In the genomic region with DNA sequence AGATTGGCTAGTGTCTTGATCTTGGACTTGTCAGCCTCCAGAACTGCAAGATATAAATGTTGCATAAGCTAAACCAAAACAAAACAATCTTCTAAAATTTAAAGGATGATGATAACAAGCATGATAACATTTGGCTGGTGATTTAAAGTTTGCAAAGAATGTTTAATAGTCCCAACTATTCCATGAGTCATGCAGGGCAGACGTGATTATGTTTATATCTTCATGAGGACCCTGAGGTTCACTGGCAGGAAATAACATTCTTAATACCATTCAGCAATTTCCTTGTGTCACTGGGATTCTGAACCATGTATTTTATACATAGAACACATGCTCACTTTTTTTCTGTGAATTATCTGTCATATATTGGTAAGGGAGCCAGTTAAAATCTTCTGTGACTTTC, we compare ENCODE assay signal across 29 cellular contexts.
DNase-seq lines count a peak whose midpoint lies in the region; ATAC-seq, FAIRE-seq and TF ChIP-seq lines count a peak whose summit lies in the region.
"Had no signal": no experiment of that assay in that cellular context is flagged by ENCODE, and none has a peak within 500 bp of the region (broad histone marks: within the 10 kb centered on the region; RNA-seq: fewer than 3 reads in every experiment).

No MANE protein-coding gene starts in this region.

- H3K36me3 Mint-ChIP-seq in activated T-helper 2 cell treated with anti-CD3 and anti-CD28 coated beads, Interferon-gamma antibody, Interleukin-2, Interleukin-4, amounts not matched to agents 10 μg/mL and 5 μg/mL and 100 μg/mL, durations not matched to agents 14 hours and 24 hours and 36 hours (ENCODE audit: low read depth) = no peaks in the 10 kb centered on the region
- H3K36me3 Mint-ChIP-seq in WTC11 = 0 out of 2 replicates have a peak, but pooled peaks cover 3% of the 10 kb centered on the region
- H3K36me3 Mint-ChIP-seq: CD8-positive, alpha-beta memory T cell; immature natural killer cell; neural progenitor cell had no signal

- no peak for TF ChIP-seq POLR2A in endothelial cell of umbilical vein (IDR thresholded peaks at IDR 0.05; ENCODE audit: low read depth, low read length)

- no TSS peak for BruUV-seq in endothelial cell of umbilical vein (replicated peaks; lab: Mats Ljungman, UMichigan)

- no peak overlapping the region for H3K4me3 ChIP-seq in SK-N-SH (ENCODE audit: low read depth in 2 of 2, low read length in 1 of 2)
- H3K4me3 ChIP-seq in endothelial cell of umbilical vein (replicated peaks in 1 of 3; ENCODE audit: insufficient read depth in 1 of 3, low read depth in 1 of 3, low read length in 3 of 3) = no peak overlapping the region
- H3K4me3 ChIP-seq in retinal pigment epithelial cell (ENCODE audit: low read length) = no peak overlapping the region
- H3K4me3 ChIP-seq: gastrocnemius medialis, HAP-1, neural progenitor cell, right lobe of liver, SJSA1, tibial nerve had no signal

- no peak for DNase-seq in SK-N-SH
- DNase-seq in NCI-H226 = peak; percentile 86
- peak; percentile 74 for DNase-seq in endothelial cell of umbilical vein (ENCODE audit: low read depth, low spot score)
- DNase-seq in retinal pigment epithelial cell (ENCODE audit: low read depth) = peak; percentile 68
- no peak for DNase-seq in activated T-helper 2 cell treated with anti-CD3 and anti-CD28 coated beads, Interferon-gamma antibody, Interleukin-2, Interleukin-4, amounts not matched to agents 10 μg/mL and 5 μg/mL and 100 μg/mL, durations not matched to agents 14 hours and 24 hours and 36 hours (ENCODE audit: low spot score)
- no peak for DNase-seq in WTC11 (ENCODE audit: low spot score)
- DNase-seq: activated CD4-positive, alpha-beta T cell treated with anti-CD3 and anti-CD28 coated beads for 1 hour; activated gamma-delta T cell; CD8-positive, alpha-beta memory T cell; DMS153; effector CD8-positive, alpha-beta T cell; gastrocnemius medialis; hypothalamus; immature natural killer cell; Karpas-422; mesendoderm; NCI-H1092; NCI-H2029; NCI-H345; right lobe of liver; stimulated activated CD4-positive, alpha-beta T cell treated with anti-CD3 and anti-CD28 coated beads, Interleukin-2, amount 100 ng/mL, for 48 hours had no signal

- TF ChIP-seq CTCF in SK-N-SH (IDR thresholded peaks at IDR 0.05) (no peak), endothelial cell of umbilical vein (IDR thresholded peaks at IDR 0.05; ENCODE audit: extremely low read depth in 1 of 2, insufficient read depth in 1 of 2, low read depth in 1 of 2, low read length in 2 of 2) (no peak), retinal pigment epithelial cell (conservative IDR thresholded peaks at IDR 0.05; ENCODE audit: low read depth, low read length) (no peak), WTC11 (IDR thresholded peaks at IDR 0.05) (no peak)

- ATAC-seq in SK-N-SH treated with all-trans-retinoic acid at 6 μM for 48 hours (no peak; the same call in 2 of the 3 replicates), GM21390 (IDR thresholded peaks at IDR 0.05; ENCODE audit: unreplicated experiment) (no peak), WTC11 (no peak)
- ATAC-seq: gastrocnemius medialis, left lobe of liver, right lobe of liver had no signal

- CTCF ChIA-PET in SK-N-SH (lab: Yijun Ruan, JAX) = no interaction called here
- CTCF ChIA-PET in endothelial cell of umbilical vein (lab: Charles Lee) = interaction anchor here (1.2 kb wide), 1 partner anchor 9 kb away, joined by 5 read pairs; no protein-coding TSS in a partner anchor
- CTCF ChIA-PET in WTC11 (lab: Charles Lee) = no interaction called here

- no peaks in the 10 kb centered on the region for H3K27me3 ChIP-seq in SK-N-SH (ENCODE audit: insufficient read depth)
- H3K27me3 ChIP-seq in endothelial cell of umbilical vein (ENCODE audit: control insufficient read depth in 2 of 2, insufficient read depth in 2 of 2, low read length in 2 of 2) = no peaks in the 10 kb centered on the region
- H3K27me3 ChIP-seq: gastrocnemius medialis, neural progenitor cell, right lobe of liver, SJSA1, tibial nerve had no signal

- H3K9me3 Mint-ChIP-seq in activated T-helper 2 cell treated with anti-CD3 and anti-CD28 coated beads, Interferon-gamma antibody, Interleukin-2, Interleukin-4, amounts not matched to agents 10 μg/mL and 5 μg/mL and 100 μg/mL, durations not matched to agents 14 hours and 24 hours and 36 hours = peaks cover 30% of the 10 kb centered on the region
- peaks cover 24% of the 10 kb centered on the region for H3K9me3 Mint-ChIP-seq in WTC11
- H3K9me3 Mint-ChIP-seq: neural progenitor cell had no signal

- H3K9me2 ChIP-seq in SK-N-SH = no peaks in the 10 kb centered on the region

- H3K79me2 ChIP-seq in SK-N-SH (ENCODE audit: insufficient read depth) = no peaks in the 10 kb centered on the region
- H3K79me2 ChIP-seq in endothelial cell of umbilical vein (ENCODE audit: control insufficient read depth, insufficient read depth, low read length) = no peaks in the 10 kb centered on the region

- H3K4me1 ChIP-seq in SK-N-SH (ENCODE audit: control insufficient read depth in 1 of 2, insufficient read depth in 2 of 2, low read depth in 1 of 2, low read length in 1 of 2) (no peaks in the 10 kb centered on the region), endothelial cell of umbilical vein (ENCODE audit: control insufficient read depth, extremely low read depth, insufficient read depth, low read length) (peaks cover 8% of the 10 kb centered on the region)
- H3K4me1 ChIP-seq: gastrocnemius medialis, HAP-1, neural progenitor cell, right lobe of liver, SJSA1, tibial nerve had no signal

- no peaks in the 10 kb centered on the region for H3K9me1 ChIP-seq in endothelial cell of umbilical vein (replicated peaks; ENCODE audit: control insufficient read depth, extremely low read depth, insufficient read depth, low read length)

- peak; percentile 93 for FAIRE-seq in endothelial cell of umbilical vein (lab: Jason Lieb, UNC)

- dilution Hi-C loops in endothelial cell of umbilical vein (cut with MboI; ENCODE audit: extremely low pct_ligation_motif_present, low sequenced_read_pairs) = no loop called here

- no peak overlapping the region for H3K27ac Mint-ChIP-seq in activated T-helper 2 cell treated with anti-CD3 and anti-CD28 coated beads, Interferon-gamma antibody, Interleukin-2, Interleukin-4, amounts not matched to agents 10 μg/mL and 5 μg/mL and 100 μg/mL, durations not matched to agents 14 hours and 24 hours and 36 hours
- H3K27ac Mint-ChIP-seq in WTC11 = no peak overlapping the region
- H3K27ac Mint-ChIP-seq: CD8-positive, alpha-beta memory T cell; immature natural killer cell; neural progenitor cell; T-helper 1 cell treated with Interleukin-12 subunit alpha and Interleukin-12 subunit beta and Interleukin-4 antibody, amounts not matched to agents 30 μg/mL and 1 μg/mL, for 36 hours had no signal

- no peak for TF ChIP-seq RAD21 in SK-N-SH (IDR thresholded peaks at IDR 0.05; ENCODE audit: low read length)

- H3K4me1 Mint-ChIP-seq in activated T-helper 2 cell treated with anti-CD3 and anti-CD28 coated beads, Interferon-gamma antibody, Interleukin-2, Interleukin-4, amounts not matched to agents 10 μg/mL and 5 μg/mL and 100 μg/mL, durations not matched to agents 14 hours and 24 hours and 36 hours (ENCODE audit: low read depth) = no peaks in the 10 kb centered on the region
- no peaks in the 10 kb centered on the region for H3K4me1 Mint-ChIP-seq in WTC11
- H3K4me1 Mint-ChIP-seq: CD8-positive, alpha-beta memory T cell; immature natural killer cell; neural progenitor cell had no signal

- H3K9me3 ChIP-seq in SK-N-SH (no peaks in the 10 kb centered on the region), endothelial cell of umbilical vein (replicated peaks; ENCODE audit: control insufficient read depth, insufficient read depth, low read length) (no peaks in the 10 kb centered on the region)
- H3K9me3 ChIP-seq: gastrocnemius medialis, HAP-1, right lobe of liver had no signal

- H3K4me3 Mint-ChIP-seq in activated T-helper 2 cell treated with anti-CD3 and anti-CD28 coated beads, Interferon-gamma antibody, Interleukin-2, Interleukin-4, amounts not matched to agents 10 μg/mL and 5 μg/mL and 100 μg/mL, durations not matched to agents 14 hours and 24 hours and 36 hours (ENCODE audit: low read depth) = no peak overlapping the region
- H3K4me3 Mint-ChIP-seq in WTC11 = no peak overlapping the region
- H3K4me3 Mint-ChIP-seq: CD8-positive, alpha-beta memory T cell; immature natural killer cell; neural progenitor cell; T-helper 1 cell treated with Interleukin-12 subunit alpha and Interleukin-12 subunit beta and Interleukin-4 antibody, amounts not matched to agents 30 μg/mL and 1 μg/mL, for 36 hours had no signal

- TF ChIP-seq EP300 in SK-N-SH (IDR thresholded peaks at IDR 0.05; ENCODE audit: borderline replicate concordance in 1 of 2, low read depth in 1 of 2, low read length in 1 of 2) = no peak

- H3K27ac ChIP-seq in SK-N-SH (ENCODE audit: low read depth in 2 of 2, low read length in 1 of 2) (no peak overlapping the region), endothelial cell of umbilical vein (ENCODE audit: insufficient read depth, low read depth, low read length) (peak overlapping the region; percentile 51)
- H3K27ac ChIP-seq: gastrocnemius medialis, neural progenitor cell, right lobe of liver, SJSA1, tibial nerve had no signal

- WGBS in SK-N-SH (ENCODE audit: low lambda C conversion rate) = 6% methylated on average over 1 of the region's 1 CpG

- H3K9ac ChIP-seq in SK-N-SH (no peak overlapping the region), endothelial cell of umbilical vein (replicated peaks; ENCODE audit: extremely low read depth, insufficient read depth, low read length) (peak overlapping the region; percentile 42)
- H3K9ac ChIP-seq: neural progenitor cell had no signal

- H3K36me3 ChIP-seq in SK-N-SH (replicated peaks in 1 of 2; ENCODE audit: control insufficient read depth in 1 of 2, insufficient read depth in 2 of 2, low read length in 1 of 2) (no peaks in the 10 kb centered on the region), endothelial cell of umbilical vein (ENCODE audit: control insufficient read depth in 2 of 2, extremely low read depth in 1 of 2, insufficient read depth in 2 of 2, low read length in 2 of 2) (no peaks in the 10 kb centered on the region)
- H3K36me3 ChIP-seq: gastrocnemius medialis, HAP-1, neural progenitor cell, right lobe of liver, SJSA1, tibial nerve had no signal

- H4K20me1 ChIP-seq in SK-N-SH (ENCODE audit: insufficient read depth) = no peaks in the 10 kb centered on the region
- H4K20me1 ChIP-seq in endothelial cell of umbilical vein (replicated peaks; ENCODE audit: control insufficient read depth, extremely low read depth, insufficient read depth, low read length) = no peaks in the 10 kb centered on the region

- no peak overlapping the region for H3K4me2 ChIP-seq in SK-N-SH
- H3K4me2 ChIP-seq in endothelial cell of umbilical vein (ENCODE audit: insufficient read depth, low read length) = peak overlapping the region; percentile 62
- H3K4me2 ChIP-seq: neural progenitor cell had no signal

- peaks cover 4% of the 10 kb centered on the region for H3F3A ChIP-seq in SK-N-SH (replicated peaks; ENCODE audit: insufficient read depth)

- no peaks in the 10 kb centered on the region for H3K27me3 Mint-ChIP-seq in activated T-helper 2 cell treated with anti-CD3 and anti-CD28 coated beads, Interferon-gamma antibody, Interleukin-2, Interleukin-4, amounts not matched to agents 10 μg/mL and 5 μg/mL and 100 μg/mL, durations not matched to agents 14 hours and 24 hours and 36 hours (ENCODE audit: low read depth)
- H3K27me3 Mint-ChIP-seq in WTC11 (ENCODE audit: low read depth) = no peaks in the 10 kb centered on the region
- H3K27me3 Mint-ChIP-seq: CD8-positive, alpha-beta memory T cell had no signal

- POLR2A ChIA-PET in SK-N-SH (lab: Yijun Ruan, JAX) (no interaction called here), endothelial cell of umbilical vein (lab: Charles Lee) (no interaction called here), WTC11 (lab: Charles Lee) (no interaction called here)

- intact Hi-C loops in endothelial cell of umbilical vein (cut with micrococcal nuclease) = loop anchor here (1.0 to 10.0 kb wide), 2 partner anchors 9 to 1862 kb away; partner anchors contain the start of gene C5orf34
- intact Hi-C loops in activated T-helper 2 cell treated with anti-CD3 and anti-CD28 coated beads, Interferon-gamma antibody, Interleukin-2, Interleukin-4, amounts not matched to agents 10 μg/mL and 5 μg/mL and 100 μg/mL, durations not matched to agents 14 hours and 24 hours and 36 hours (cut with micrococcal nuclease) = no loop called here

- H2AFZ ChIP-seq in SK-N-SH (ENCODE audit: low read depth) (no peak overlapping the region), endothelial cell of umbilical vein (ENCODE audit: low read depth, low read length) (no peak overlapping the region)
- H2AFZ ChIP-seq: neural progenitor cell had no signal

Comparison
In these comparisons a context has a peak if more than half of its experiments do, and no peak if none do; other contexts are left out.
1. DNase-seq: peak in NCI-H226 (single experiment), endothelial cell of umbilical vein (single experiment) and retinal pigment epithelial cell (single experiment); none in SK-N-SH (single experiment), activated T-helper 2 cell treated with anti-CD3 and anti-CD28 coated beads, Interferon-gamma antibody, Interleukin-2, Interleukin-4, amounts not matched to agents 10 μg/mL and 5 μg/mL and 100 μg/mL, durations not matched to agents 14 hours and 24 hours and 36 hours (single experiment) and WTC11 (single experiment).